Comparison of ENCODE assay signal across 8 cellular contexts in genomic region chr9:127980056-127980705, GRCh38. TPM values are rescaled to one million over a fixed set of nuclear protein-coding genes. Genes with fewer than 3 reads are reported as not detected.
A peak's percentile ranks its signal among the peaks of the same experiment; 100 is the strongest.
DNase-seq lines count a peak whose midpoint lies in the region; ATAC-seq and TF ChIP-seq lines count a peak whose summit lies in the region.

No MANE protein-coding gene starts in this region.

- H3K4me3 ChIP-seq in BLaER1 treated with 17β-estradiol and CSF1 and Interleukin-3, amounts not matched to agents 10 nM and 100 nM: peak overlapping the region; percentile 83 to 95 (median 90)
- H3K4me3 ChIP-seq in colonic mucosa (peak overlapping the region; percentile 83), transverse colon (peak overlapping the region; percentile 74 to 91 (median 90))

- peaks cover 50 to 92% (median 87%) of the 10 kb centered on the region in 10 experiments for H3K4me1 ChIP-seq in BLaER1 treated with 17β-estradiol and CSF1 and Interleukin-3, amounts not matched to agents 10 nM and 100 nM
- H3K4me1 ChIP-seq in colonic mucosa (peaks cover 21% of the 10 kb centered on the region), transverse colon (peaks cover 27 to 48% (median 46%) of the 10 kb centered on the region in 4 donors)

- H3K36me3 ChIP-seq in BLaER1 treated with 17β-estradiol and CSF1 and Interleukin-3, amounts not matched to agents 10 nM and 100 nM: no peaks in the 10 kb centered on the region
- H3K36me3 ChIP-seq in colonic mucosa (no peaks in the 10 kb centered on the region), transverse colon (no peaks in the 10 kb centered on the region)

- ATAC-seq in GM19324 (IDR thresholded peaks at IDR 0.05; ENCODE audit: low FRiP score, unreplicated experiment) (peak; percentile 45), HG03280 (IDR thresholded peaks at IDR 0.05; ENCODE audit: unreplicated experiment) (peak; percentile 35), memory B cell (ENCODE audit: low read depth) (peak; percentile 41)

- peak overlapping the region; percentile 67 for H3K27ac Mint-ChIP-seq in T-helper 2 cell treated with Interferon-gamma antibody and Interleukin-4, amounts not matched to agents 5 μg/mL and 100 μg/mL, for 36 hours
- peak overlapping the region; percentile 91 for H3K27ac Mint-ChIP-seq in memory B cell

- peak; percentile 63 for DNase-seq in T-helper 2 cell treated with Interferon-gamma antibody and Interleukin-4, amounts not matched to agents 5 μg/mL and 100 μg/mL, for 36 hours (ENCODE audit: low spot score)
- peak; percentile 72 for DNase-seq in colonic mucosa
- DNase-seq in memory B cell (ENCODE audit: low spot score in 2 of 2): peak; percentile 76 to 78
- DNase-seq in transverse colon: peak; percentile 79
- DNase-seq in HuH-7.5 (ENCODE audit: low spot score): no peak

- peaks cover 47% of the 10 kb centered on the region for H3K36me3 Mint-ChIP-seq in T-helper 2 cell treated with Interferon-gamma antibody and Interleukin-4, amounts not matched to agents 5 μg/mL and 100 μg/mL, for 36 hours (ENCODE audit: low read depth)
- peaks cover 7% of the 10 kb centered on the region for H3K36me3 Mint-ChIP-seq in memory B cell

- peaks cover 22 to 55% (median 52%) of the 10 kb centered on the region in 11 experiments; a peak in 20 of 22 replicates for H4K20me1 ChIP-seq in BLaER1 treated with 17β-estradiol and CSF1 and Interleukin-3, amounts not matched to agents 10 nM and 100 nM

- H3K4me2 ChIP-seq in BLaER1 treated with 17β-estradiol and CSF1 and Interleukin-3, amounts not matched to agents 10 nM and 100 nM: peak overlapping the region; percentile 86 to 100 (median 98)

- 1% methylated on average over 21 of the region's 62 CpGs; no CpG with 5 or more reads in 1 of the 2 donors for WGBS in transverse colon (ENCODE audit: low coverage in 1 of 2), 2 donors

- no peaks in the 10 kb centered on the region for H3K27me3 Mint-ChIP-seq in T-helper 2 cell treated with Interferon-gamma antibody and Interleukin-4, amounts not matched to agents 5 μg/mL and 100 μg/mL, for 36 hours (ENCODE audit: low read depth)
- no peaks in the 10 kb centered on the region for H3K27me3 Mint-ChIP-seq in memory B cell

- TF ChIP-seq POLR2A in transverse colon (IDR thresholded peaks at IDR 0.05): peak; percentile 88

- no peaks in the 10 kb centered on the region for H3K9me3 Mint-ChIP-seq in T-helper 2 cell treated with Interferon-gamma antibody and Interleukin-4, amounts not matched to agents 5 μg/mL and 100 μg/mL, for 36 hours
- H3K9me3 Mint-ChIP-seq in memory B cell: no peaks in the 10 kb centered on the region

- H3K9me3 ChIP-seq in BLaER1 treated with 17β-estradiol and CSF1 and Interleukin-3, amounts not matched to agents 10 nM and 100 nM (replicated peaks in 1 of 11): no peaks in the 10 kb centered on the region
- no peaks in the 10 kb centered on the region for H3K9me3 ChIP-seq in colonic mucosa
- H3K9me3 ChIP-seq in transverse colon: no peaks in the 10 kb centered on the region

- TF ChIP-seq CTCF in colonic mucosa (IDR thresholded peaks at IDR 0.05) (no peak), transverse colon (IDR thresholded peaks at IDR 0.05) (no peak)

- H3K4me1 Mint-ChIP-seq in T-helper 2 cell treated with Interferon-gamma antibody and Interleukin-4, amounts not matched to agents 5 μg/mL and 100 μg/mL, for 36 hours (ENCODE audit: low read depth): peaks cover 43% of the 10 kb centered on the region
- peaks cover 49% of the 10 kb centered on the region for H3K4me1 Mint-ChIP-seq in memory B cell

- intact Hi-C loops in colonic mucosa (cut with DNase I) (no loop called here), transverse colon (cut with DNase I; ENCODE audit: low total_unique reads) (loop anchor here (5.0 to 10.0 kb wide), 2 partner anchors 38 to 65 kb away; no protein-coding TSS in a partner anchor)

- in situ Hi-C loops in transverse colon (cut with MboI; ENCODE audit: low pct_ligation_motif_present in 1 of 4, low pct_unique_long_range_greater_than_20kb in 1 of 4, low sequenced_read_pairs in 3 of 4): no loop called here

- no peak for TF ChIP-seq EP300 in transverse colon (IDR thresholded peaks at IDR 0.05; ENCODE audit: low read depth)

- H3K9ac ChIP-seq in BLaER1 treated with 17β-estradiol and CSF1 and Interleukin-3, amounts not matched to agents 10 nM and 100 nM: peak overlapping the region; percentile 78 to 89 (median 85)
- peak overlapping the region; percentile 97 to 98 for H3K9ac ChIP-seq in colonic mucosa (ENCODE audit: low read depth in 2 of 2, low read length in 2 of 2)

- peaks cover 0 to 15% (median 6%) of the 10 kb centered on the region in 11 experiments; a peak in 9 of 22 replicates for H3K27me3 ChIP-seq in BLaER1 treated with 17β-estradiol and CSF1 and Interleukin-3, amounts not matched to agents 10 nM and 100 nM
- H3K27me3 ChIP-seq in colonic mucosa (no peaks in the 10 kb centered on the region), transverse colon (no peaks in the 10 kb centered on the region)

- H3K27ac ChIP-seq in BLaER1 treated with 17β-estradiol and CSF1 and Interleukin-3, amounts not matched to agents 10 nM and 100 nM: peak overlapping the region; percentile 52 to 80 (median 74); a peak in 21 of 22 replicates
- H3K27ac ChIP-seq in colonic mucosa: peak overlapping the region; percentile 96
- H3K27ac ChIP-seq in transverse colon: peak overlapping the region; percentile 94 to 98 (median 98)

- peak overlapping the region; percentile 96 for H3K4me3 Mint-ChIP-seq in T-helper 2 cell treated with Interferon-gamma antibody and Interleukin-4, amounts not matched to agents 5 μg/mL and 100 μg/mL, for 36 hours
- H3K4me3 Mint-ChIP-seq in memory B cell: peak overlapping the region; percentile 98

RNA-seq across cellular contexts. Expression of gene EEIG1, which starts 0.6 kb away (rescaled TPM):
- total RNA-seq in colonic mucosa: 10 to 100 TPM; 72.2 to 95.9 TPM
- 100 to 1,000 TPM in 2 of 4 donors, 10 to 100 TPM in 2; 77.0 to 230 (median 96.7) TPM for total RNA-seq in transverse colon

RNA-seq across cellular contexts. Expression of gene DPM2, which starts 42.5 kb away (rescaled TPM):
- total RNA-seq in colonic mucosa (10 to 100 TPM; 25.7 to 38.9 TPM), transverse colon (100 to 1,000 TPM in 1 of 4 donors, 10 to 100 TPM in 3; 20.6 to 249 (median 26.3) TPM)

RNA-seq across cellular contexts. Expression of gene PIP5KL1, which starts 49.6 kb away (rescaled TPM):
- total RNA-seq in colonic mucosa (under 1 TPM; 0.85 to 0.89 TPM), transverse colon (1 to 10 TPM in 1 of 4 donors, not detected in 3; 4.6 TPM)
